Comparison of ENCODE assay signal across 1 cellular context in the genomic region with DNA sequence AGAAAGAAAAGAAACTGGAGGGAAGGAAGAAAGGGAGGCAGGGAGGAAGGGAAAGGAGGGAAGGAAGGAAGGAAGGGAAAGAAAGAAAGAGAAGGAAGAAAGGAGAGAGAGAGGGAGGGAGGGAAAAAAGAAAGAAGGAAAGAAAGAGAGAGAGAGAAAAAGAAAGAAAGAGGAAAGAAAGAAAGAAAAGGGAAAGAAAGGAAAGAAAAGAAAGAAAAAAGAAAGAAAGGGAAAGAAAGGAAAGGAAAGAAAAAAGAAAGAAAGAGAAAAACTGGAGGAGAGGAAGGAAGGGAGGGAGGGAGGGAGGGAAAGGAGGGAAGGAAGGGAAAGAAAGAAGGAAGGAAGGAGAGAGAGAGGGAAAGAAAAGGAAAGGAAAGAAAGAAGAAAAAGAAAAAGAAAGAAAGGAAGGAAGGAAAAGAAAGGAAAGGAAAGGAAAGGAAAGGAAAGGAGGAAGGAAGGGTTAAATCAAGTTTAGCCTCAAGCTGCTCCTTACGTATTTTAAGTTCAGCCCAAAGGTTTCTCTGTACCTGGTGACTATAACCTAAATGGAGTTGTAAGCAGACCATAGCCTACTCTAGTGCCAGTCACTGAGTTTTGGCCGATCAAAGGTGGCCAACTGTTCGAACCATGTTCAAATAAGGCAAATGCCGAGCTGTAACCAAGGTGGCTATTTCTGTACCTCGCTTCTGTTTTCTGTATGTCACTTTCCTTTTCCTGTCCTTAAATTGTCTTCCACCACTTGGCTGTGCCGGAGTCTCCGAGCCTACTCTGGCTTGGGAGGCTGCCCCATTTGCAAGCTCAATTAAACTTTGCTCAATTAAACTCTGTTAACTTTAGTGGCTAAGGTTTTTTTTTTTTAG.
TF ChIP-seq lines count a peak whose summit lies in the region.

No MANE protein-coding gene starts in this region.

TF ChIP-seq in K562, 482 proteins besides CTCF, POLR2A, EP300 and RAD21 (continued from another document):
- TF ChIP-seq, protein P1, sequence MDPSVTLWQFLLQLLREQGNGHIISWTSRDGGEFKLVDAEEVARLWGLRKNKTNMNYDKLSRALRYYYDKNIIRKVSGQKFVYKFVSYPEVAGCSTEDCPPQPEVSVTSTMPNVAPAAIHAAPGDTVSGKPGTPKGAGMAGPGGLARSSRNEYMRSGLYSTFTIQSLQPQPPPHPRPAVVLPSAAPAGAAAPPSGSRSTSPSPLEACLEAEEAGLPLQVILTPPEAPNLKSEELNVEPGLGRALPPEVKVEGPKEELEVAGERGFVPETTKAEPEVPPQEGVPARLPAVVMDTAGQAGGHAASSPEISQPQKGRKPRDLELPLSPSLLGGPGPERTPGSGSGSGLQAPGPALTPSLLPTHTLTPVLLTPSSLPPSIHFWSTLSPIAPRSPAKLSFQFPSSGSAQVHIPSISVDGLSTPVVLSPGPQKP (CRISPR knock-in tag; IDR thresholded peaks at IDR 0.05), result no peak
